In the genomic region with DNA sequence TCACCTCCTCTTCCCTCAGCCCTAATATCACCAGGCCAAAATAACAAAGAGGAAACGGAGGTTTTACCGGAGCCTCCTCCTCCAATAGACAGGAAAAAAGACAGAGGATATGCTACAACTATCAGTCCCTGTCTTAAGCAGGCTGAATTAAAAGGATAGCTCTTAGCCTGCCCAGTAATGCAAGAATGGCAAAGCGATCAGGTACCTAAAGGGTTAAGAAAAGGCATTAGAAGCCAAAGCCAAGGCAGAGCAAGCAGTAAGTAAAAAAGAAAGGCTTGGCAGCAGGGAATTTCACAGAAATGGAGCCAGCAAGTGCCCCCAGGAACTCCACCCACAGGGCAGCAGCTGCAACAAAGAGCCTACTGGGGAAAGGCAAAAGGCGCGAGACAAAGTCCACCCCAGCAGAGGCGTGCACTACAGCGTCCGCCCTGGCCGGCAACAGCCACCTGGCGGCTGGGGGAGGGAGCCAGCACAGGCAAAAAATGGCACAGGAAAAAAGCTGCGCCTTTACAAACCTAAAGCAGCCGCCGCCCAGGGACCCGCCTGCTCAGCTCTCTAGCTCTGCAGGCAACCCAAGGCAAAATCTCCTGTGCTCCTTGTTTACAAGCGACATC, we compare ENCODE assay signal across 1 cellular context.
TF ChIP-seq lines count a peak whose summit lies in the region.

No MANE protein-coding gene starts in this region.

TF ChIP-seq in K562, 482 proteins besides CTCF, POLR2A, EP300 and RAD21:
- TF ChIP-seq TBL1XR1 (IDR thresholded peaks at IDR 0.05; ENCODE audit: low read length in 2 of 2): no peak
- no peak for TF ChIP-seq ERF (CRISPR knock-in tag; IDR thresholded peaks at IDR 0.05)
- TF ChIP-seq, protein P1, sequence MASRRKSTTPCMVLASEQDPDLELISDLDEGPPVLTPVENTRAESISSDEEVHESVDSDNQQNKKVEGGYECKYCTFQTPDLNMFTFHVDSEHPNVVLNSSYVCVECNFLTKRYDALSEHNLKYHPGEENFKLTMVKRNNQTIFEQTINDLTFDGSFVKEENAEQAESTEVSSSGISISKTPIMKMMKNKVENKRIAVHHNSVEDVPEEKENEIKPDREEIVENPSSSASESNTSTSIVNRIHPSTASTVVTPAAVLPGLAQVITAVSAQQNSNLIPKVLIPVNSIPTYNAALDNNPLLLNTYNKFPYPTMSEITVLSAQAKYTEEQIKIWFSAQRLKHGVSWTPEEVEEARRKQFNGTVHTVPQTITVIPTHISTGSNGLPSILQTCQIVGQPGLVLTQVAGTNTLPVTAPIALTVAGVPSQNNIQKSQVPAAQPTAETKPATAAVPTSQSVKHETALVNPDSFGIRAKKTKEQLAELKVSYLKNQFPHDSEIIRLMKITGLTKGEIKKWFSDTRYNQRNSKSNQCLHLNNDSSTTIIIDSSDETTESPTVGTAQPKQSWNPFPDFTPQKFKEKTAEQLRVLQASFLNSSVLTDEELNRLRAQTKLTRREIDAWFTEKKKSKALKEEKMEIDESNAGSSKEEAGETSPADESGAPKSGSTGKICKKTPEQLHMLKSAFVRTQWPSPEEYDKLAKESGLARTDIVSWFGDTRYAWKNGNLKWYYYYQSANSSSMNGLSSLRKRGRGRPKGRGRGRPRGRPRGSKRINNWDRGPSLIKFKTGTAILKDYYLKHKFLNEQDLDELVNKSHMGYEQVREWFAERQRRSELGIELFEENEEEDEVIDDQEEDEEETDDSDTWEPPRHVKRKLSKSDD (conservative IDR thresholded peaks at IDR 0.05; ENCODE audit: low read length): no peak
- no peak for TF ChIP-seq FOXJ3 (CRISPR knock-in tag; IDR thresholded peaks at IDR 0.05)
- TF ChIP-seq ZNF224 (CRISPR knock-in tag; IDR thresholded peaks at IDR 0.05): no peak
- no peak for TF ChIP-seq MEIS2 (IDR thresholded peaks at IDR 0.05; ENCODE audit: partially characterized antibody)
- no peak for TF ChIP-seq ZC3H11A (IDR thresholded peaks at IDR 0.05; ENCODE audit: low read depth, low read length)
- TF ChIP-seq ZNF354B (CRISPR knock-in tag; IDR thresholded peaks at IDR 0.05): no peak
- no peak for TF ChIP-seq TARDBP (IDR thresholded peaks at IDR 0.05)
- no peak for TF ChIP-seq ZNF583 (CRISPR knock-in tag; IDR thresholded peaks at IDR 0.05)
- TF ChIP-seq ZNF431 (CRISPR knock-in tag; IDR thresholded peaks at IDR 0.05): no peak
- TF ChIP-seq RBM15 (IDR thresholded peaks at IDR 0.05; ENCODE audit: insufficient read depth, low read length): no peak
- no peak for TF ChIP-seq ZSCAN29 (IDR thresholded peaks at IDR 0.05)
- TF ChIP-seq, protein P2, sequence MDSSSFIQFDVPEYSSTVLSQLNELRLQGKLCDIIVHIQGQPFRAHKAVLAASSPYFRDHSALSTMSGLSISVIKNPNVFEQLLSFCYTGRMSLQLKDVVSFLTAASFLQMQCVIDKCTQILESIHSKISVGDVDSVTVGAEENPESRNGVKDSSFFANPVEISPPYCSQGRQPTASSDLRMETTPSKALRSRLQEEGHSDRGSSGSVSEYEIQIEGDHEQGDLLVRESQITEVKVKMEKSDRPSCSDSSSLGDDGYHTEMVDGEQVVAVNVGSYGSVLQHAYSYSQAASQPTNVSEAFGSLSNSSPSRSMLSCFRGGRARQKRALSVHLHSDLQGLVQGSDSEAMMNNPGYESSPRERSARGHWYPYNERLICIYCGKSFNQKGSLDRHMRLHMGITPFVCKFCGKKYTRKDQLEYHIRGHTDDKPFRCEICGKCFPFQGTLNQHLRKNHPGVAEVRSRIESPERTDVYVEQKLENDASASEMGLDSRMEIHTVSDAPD (CRISPR knock-in tag; IDR thresholded peaks at IDR 0.05): no peak
- TF ChIP-seq CBX3 (IDR thresholded peaks at IDR 0.05; ENCODE audit: borderline replicate concordance in 1 of 2, low read length in 2 of 2): no peak
- TF ChIP-seq CCNT2 (IDR thresholded peaks at IDR 0.05; ENCODE audit: borderline replicate concordance, extremely low read depth, insufficient read length, low read depth, low read length): no peak
